1 cellular context compared by ENCODE assay signal in the genomic region with DNA sequence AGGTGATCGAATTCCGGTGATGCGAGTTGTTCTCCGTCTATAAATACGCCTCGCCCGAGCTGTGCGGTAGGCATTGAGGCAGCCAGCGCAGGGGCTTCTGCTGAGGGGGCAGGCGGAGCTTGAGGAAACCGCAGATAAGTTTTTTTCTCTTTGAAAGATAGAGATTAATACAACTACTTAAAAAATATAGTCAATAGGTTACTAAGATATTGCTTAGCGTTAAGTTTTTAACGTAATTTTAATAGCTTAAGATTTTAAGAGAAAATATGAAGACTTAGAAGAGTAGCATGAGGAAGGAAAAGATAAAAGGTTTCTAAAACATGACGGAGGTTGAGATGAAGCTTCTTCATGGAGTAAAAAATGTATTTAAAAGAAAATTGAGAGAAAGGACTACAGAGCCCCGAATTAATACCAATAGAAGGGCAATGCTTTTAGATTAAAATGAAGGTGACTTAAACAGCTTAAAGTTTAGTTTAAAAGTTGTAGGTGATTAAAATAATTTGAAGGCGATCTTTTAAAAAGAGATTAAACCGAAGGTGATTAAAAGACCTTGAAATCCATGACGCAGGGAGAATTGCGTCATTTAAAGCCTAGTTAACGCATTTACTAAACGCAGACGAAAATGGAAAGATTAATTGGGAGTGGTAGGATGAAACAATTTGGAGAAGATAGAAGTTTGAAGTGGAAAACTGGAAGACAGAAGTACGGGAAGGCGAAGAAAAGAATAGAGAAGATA.
TF ChIP-seq lines count a peak whose summit lies in the region.

A gene (plus strand): TSS at position 69 of the 736 bp plus-strand sequence.

TF ChIP-seq in K562, 482 proteins besides CTCF, POLR2A, EP300 and RAD21 (continued from another document and continues in another):
- TF ChIP-seq, protein P1, sequence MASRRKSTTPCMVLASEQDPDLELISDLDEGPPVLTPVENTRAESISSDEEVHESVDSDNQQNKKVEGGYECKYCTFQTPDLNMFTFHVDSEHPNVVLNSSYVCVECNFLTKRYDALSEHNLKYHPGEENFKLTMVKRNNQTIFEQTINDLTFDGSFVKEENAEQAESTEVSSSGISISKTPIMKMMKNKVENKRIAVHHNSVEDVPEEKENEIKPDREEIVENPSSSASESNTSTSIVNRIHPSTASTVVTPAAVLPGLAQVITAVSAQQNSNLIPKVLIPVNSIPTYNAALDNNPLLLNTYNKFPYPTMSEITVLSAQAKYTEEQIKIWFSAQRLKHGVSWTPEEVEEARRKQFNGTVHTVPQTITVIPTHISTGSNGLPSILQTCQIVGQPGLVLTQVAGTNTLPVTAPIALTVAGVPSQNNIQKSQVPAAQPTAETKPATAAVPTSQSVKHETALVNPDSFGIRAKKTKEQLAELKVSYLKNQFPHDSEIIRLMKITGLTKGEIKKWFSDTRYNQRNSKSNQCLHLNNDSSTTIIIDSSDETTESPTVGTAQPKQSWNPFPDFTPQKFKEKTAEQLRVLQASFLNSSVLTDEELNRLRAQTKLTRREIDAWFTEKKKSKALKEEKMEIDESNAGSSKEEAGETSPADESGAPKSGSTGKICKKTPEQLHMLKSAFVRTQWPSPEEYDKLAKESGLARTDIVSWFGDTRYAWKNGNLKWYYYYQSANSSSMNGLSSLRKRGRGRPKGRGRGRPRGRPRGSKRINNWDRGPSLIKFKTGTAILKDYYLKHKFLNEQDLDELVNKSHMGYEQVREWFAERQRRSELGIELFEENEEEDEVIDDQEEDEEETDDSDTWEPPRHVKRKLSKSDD (conservative IDR thresholded peaks at IDR 0.05; ENCODE audit: low read length): peak; percentile 96
- TF ChIP-seq ZBTB1 (CRISPR knock-in tag; IDR thresholded peaks at IDR 0.05; ENCODE audit: borderline replicate concordance, low read depth): peak; percentile 66; the same call in 1 of the 2 replicates
- 0 out of 2 replicates have a peak, but pooled peaks have one; percentile 34 for TF ChIP-seq ARID2 (IDR thresholded peaks at IDR 0.05)
- TF ChIP-seq ZNF766 (CRISPR knock-in tag; conservative IDR thresholded peaks at IDR 0.05): no peak
- TF ChIP-seq HNRNPK (IDR thresholded peaks at IDR 0.05; ENCODE audit: low read depth, low read length, poor library complexity, severe bottlenecking): peak; percentile 27
- TF ChIP-seq, protein P2, sequence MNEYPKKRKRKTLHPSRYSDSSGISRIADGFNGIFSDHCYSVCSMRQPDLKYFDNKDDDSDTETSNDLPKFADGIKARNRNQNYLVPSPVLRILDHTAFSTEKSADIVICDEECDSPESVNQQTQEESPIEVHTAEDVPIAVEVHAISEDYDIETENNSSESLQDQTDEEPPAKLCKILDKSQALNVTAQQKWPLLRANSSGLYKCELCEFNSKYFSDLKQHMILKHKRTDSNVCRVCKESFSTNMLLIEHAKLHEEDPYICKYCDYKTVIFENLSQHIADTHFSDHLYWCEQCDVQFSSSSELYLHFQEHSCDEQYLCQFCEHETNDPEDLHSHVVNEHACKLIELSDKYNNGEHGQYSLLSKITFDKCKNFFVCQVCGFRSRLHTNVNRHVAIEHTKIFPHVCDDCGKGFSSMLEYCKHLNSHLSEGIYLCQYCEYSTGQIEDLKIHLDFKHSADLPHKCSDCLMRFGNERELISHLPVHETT (CRISPR knock-in tag; conservative IDR thresholded peaks at IDR 0.05 in 1 of 2, IDR thresholded peaks at IDR 0.05 in 1 of 2): no peak
- TF ChIP-seq, protein P3, sequence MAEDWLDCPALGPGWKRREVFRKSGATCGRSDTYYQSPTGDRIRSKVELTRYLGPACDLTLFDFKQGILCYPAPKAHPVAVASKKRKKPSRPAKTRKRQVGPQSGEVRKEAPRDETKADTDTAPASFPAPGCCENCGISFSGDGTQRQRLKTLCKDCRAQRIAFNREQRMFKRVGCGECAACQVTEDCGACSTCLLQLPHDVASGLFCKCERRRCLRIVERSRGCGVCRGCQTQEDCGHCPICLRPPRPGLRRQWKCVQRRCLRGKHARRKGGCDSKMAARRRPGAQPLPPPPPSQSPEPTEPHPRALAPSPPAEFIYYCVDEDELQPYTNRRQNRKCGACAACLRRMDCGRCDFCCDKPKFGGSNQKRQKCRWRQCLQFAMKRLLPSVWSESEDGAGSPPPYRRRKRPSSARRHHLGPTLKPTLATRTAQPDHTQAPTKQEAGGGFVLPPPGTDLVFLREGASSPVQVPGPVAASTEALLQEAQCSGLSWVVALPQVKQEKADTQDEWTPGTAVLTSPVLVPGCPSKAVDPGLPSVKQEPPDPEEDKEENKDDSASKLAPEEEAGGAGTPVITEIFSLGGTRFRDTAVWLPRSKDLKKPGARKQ (CRISPR knock-in tag; IDR thresholded peaks at IDR 0.05): no peak
- TF ChIP-seq CBX3 (IDR thresholded peaks at IDR 0.05; ENCODE audit: borderline replicate concordance in 1 of 2, low read length in 2 of 2): 0 out of 3 replicates have a peak, but pooled peaks of 1 of the 2 experiments have one; percentile 14
- peak; percentile 69 for TF ChIP-seq NBN (IDR thresholded peaks at IDR 0.05; ENCODE audit: low read depth)
- no peak for TF ChIP-seq ZNF778 (CRISPR knock-in tag; IDR thresholded peaks at IDR 0.05)
- TF ChIP-seq BDP1 (IDR thresholded peaks at IDR 0.05; ENCODE audit: insufficient read depth, insufficient read length): no peak
- TF ChIP-seq RB1 (IDR thresholded peaks at IDR 0.05; ENCODE audit: low read depth): no peak
- TF ChIP-seq NR4A1 (CRISPR knock-in tag; IDR thresholded peaks at IDR 0.05): no peak
- peak; percentile 65; the same call in 1 of the 2 replicates for TF ChIP-seq NR4A1 (tag; IDR thresholded peaks at IDR 0.05)
- TF ChIP-seq, protein P4, sequence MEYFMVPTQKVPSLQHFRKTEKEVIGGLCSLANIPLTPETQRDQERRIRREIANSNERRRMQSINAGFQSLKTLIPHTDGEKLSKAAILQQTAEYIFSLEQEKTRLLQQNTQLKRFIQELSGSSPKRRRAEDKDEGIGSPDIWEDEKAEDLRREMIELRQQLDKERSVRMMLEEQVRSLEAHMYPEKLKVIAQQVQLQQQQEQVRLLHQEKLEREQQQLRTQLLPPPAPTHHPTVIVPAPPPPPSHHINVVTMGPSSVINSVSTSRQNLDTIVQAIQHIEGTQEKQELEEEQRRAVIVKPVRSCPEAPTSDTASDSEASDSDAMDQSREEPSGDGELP (CRISPR knock-in tag; IDR thresholded peaks at IDR 0.05; ENCODE audit: borderline replicate concordance): peak; percentile 88
- TF ChIP-seq, protein P5, sequence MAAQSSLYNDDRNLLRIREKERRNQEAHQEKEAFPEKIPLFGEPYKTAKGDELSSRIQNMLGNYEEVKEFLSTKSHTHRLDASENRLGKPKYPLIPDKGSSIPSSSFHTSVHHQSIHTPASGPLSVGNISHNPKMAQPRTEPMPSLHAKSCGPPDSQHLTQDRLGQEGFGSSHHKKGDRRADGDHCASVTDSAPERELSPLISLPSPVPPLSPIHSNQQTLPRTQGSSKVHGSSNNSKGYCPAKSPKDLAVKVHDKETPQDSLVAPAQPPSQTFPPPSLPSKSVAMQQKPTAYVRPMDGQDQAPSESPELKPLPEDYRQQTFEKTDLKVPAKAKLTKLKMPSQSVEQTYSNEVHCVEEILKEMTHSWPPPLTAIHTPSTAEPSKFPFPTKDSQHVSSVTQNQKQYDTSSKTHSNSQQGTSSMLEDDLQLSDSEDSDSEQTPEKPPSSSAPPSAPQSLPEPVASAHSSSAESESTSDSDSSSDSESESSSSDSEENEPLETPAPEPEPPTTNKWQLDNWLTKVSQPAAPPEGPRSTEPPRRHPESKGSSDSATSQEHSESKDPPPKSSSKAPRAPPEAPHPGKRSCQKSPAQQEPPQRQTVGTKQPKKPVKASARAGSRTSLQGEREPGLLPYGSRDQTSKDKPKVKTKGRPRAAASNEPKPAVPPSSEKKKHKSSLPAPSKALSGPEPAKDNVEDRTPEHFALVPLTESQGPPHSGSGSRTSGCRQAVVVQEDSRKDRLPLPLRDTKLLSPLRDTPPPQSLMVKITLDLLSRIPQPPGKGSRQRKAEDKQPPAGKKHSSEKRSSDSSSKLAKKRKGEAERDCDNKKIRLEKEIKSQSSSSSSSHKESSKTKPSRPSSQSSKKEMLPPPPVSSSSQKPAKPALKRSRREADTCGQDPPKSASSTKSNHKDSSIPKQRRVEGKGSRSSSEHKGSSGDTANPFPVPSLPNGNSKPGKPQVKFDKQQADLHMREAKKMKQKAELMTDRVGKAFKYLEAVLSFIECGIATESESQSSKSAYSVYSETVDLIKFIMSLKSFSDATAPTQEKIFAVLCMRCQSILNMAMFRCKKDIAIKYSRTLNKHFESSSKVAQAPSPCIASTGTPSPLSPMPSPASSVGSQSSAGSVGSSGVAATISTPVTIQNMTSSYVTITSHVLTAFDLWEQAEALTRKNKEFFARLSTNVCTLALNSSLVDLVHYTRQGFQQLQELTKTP (IDR thresholded peaks at IDR 0.05; ENCODE audit: low read depth in 1 of 2, partially characterized antibody in 2 of 2): peak; percentile 91 to 99
- peak; percentile 68; the same call in 1 of the 2 replicates for TF ChIP-seq STAT5A (IDR thresholded peaks at IDR 0.05; ENCODE audit: borderline replicate concordance, low read length)
- TF ChIP-seq, protein P6, sequence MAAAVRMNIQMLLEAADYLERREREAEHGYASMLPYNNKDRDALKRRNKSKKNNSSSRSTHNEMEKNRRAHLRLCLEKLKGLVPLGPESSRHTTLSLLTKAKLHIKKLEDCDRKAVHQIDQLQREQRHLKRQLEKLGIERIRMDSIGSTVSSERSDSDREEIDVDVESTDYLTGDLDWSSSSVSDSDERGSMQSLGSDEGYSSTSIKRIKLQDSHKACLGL (CRISPR knock-in tag; IDR thresholded peaks at IDR 0.05; ENCODE audit: borderline replicate concordance, poor library complexity, severe bottlenecking): peak; percentile 1
- TF ChIP-seq THRAP3 (IDR thresholded peaks at IDR 0.05; ENCODE audit: borderline replicate concordance): peak; percentile 78; the same call in 1 of the 2 replicates
- TF ChIP-seq ZNF184 (CRISPR knock-in tag; IDR thresholded peaks at IDR 0.05): no peak
- TF ChIP-seq GTF2E2 (tag; IDR thresholded peaks at IDR 0.05): peak; percentile 100
- no peak for TF ChIP-seq RBM15 (IDR thresholded peaks at IDR 0.05; ENCODE audit: insufficient read depth, low read length)
- TF ChIP-seq, protein P7, sequence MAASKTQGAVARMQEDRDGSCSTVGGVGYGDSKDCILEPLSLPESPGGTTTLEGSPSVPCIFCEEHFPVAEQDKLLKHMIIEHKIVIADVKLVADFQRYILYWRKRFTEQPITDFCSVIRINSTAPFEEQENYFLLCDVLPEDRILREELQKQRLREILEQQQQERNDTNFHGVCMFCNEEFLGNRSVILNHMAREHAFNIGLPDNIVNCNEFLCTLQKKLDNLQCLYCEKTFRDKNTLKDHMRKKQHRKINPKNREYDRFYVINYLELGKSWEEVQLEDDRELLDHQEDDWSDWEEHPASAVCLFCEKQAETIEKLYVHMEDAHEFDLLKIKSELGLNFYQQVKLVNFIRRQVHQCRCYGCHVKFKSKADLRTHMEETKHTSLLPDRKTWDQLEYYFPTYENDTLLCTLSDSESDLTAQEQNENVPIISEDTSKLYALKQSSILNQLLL (CRISPR knock-in tag; IDR thresholded peaks at IDR 0.05; ENCODE audit: borderline replicate concordance): no peak
- TF ChIP-seq, protein P8, sequence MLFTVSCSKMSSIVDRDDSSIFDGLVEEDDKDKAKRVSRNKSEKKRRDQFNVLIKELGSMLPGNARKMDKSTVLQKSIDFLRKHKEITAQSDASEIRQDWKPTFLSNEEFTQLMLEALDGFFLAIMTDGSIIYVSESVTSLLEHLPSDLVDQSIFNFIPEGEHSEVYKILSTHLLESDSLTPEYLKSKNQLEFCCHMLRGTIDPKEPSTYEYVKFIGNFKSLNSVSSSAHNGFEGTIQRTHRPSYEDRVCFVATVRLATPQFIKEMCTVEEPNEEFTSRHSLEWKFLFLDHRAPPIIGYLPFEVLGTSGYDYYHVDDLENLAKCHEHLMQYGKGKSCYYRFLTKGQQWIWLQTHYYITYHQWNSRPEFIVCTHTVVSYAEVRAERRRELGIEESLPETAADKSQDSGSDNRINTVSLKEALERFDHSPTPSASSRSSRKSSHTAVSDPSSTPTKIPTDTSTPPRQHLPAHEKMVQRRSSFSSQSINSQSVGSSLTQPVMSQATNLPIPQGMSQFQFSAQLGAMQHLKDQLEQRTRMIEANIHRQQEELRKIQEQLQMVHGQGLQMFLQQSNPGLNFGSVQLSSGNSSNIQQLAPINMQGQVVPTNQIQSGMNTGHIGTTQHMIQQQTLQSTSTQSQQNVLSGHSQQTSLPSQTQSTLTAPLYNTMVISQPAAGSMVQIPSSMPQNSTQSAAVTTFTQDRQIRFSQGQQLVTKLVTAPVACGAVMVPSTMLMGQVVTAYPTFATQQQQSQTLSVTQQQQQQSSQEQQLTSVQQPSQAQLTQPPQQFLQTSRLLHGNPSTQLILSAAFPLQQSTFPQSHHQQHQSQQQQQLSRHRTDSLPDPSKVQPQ (CRISPR knock-in tag; IDR thresholded peaks at IDR 0.05; ENCODE audit: borderline replicate concordance): no peak
- TF ChIP-seq KHSRP (IDR thresholded peaks at IDR 0.05): peak; percentile 83
- peak; percentile 98 for TF ChIP-seq CHCHD3 (CRISPR knock-in tag; IDR thresholded peaks at IDR 0.05)
- TF ChIP-seq, protein P9, sequence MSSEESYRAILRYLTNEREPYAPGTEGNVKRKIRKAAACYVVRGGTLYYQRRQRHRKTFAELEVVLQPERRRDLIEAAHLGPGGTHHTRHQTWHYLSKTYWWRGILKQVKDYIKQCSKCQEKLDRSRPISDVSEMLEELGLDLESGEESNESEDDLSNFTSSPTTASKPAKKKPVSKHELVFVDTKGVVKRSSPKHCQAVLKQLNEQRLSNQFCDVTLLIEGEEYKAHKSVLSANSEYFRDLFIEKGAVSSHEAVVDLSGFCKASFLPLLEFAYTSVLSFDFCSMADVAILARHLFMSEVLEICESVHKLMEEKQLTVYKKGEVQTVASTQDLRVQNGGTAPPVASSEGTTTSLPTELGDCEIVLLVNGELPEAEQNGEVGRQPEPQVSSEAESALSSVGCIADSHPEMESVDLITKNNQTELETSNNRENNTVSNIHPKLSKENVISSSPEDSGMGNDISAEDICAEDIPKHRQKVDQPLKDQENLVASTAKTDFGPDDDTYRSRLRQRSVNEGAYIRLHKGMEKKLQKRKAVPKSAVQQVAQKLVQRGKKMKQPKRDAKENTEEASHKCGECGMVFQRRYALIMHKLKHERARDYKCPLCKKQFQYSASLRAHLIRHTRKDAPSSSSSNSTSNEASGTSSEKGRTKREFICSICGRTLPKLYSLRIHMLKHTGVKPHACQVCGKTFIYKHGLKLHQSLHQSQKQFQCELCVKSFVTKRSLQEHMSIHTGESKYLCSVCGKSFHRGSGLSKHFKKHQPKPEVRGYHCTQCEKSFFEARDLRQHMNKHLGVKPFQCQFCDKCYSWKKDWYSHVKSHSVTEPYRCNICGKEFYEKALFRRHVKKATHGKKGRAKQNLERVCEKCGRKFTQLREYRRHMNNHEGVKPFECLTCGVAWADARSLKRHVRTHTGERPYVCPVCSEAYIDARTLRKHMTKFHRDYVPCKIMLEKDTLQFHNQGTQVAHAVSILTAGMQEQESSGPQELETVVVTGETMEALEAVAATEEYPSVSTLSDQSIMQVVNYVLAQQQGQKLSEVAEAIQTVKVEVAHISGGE (CRISPR knock-in tag; IDR thresholded peaks at IDR 0.05): peak in 1 of 3 experiments; percentile 43; a peak in 1 of 6 replicates
- peak; percentile 99 for TF ChIP-seq ZNF830 (CRISPR knock-in tag; IDR thresholded peaks at IDR 0.05)
- no peak for TF ChIP-seq DIDO1 (tag; IDR thresholded peaks at IDR 0.05; ENCODE audit: low read depth)
- TF ChIP-seq, protein P10, sequence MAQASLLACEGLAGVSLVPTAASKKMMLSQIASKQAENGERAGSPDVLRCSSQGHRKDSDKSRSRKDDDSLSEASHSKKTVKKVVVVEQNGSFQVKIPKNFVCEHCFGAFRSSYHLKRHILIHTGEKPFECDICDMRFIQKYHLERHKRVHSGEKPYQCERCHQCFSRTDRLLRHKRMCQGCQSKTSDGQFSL (CRISPR knock-in tag; IDR thresholded peaks at IDR 0.05): 0 out of 2 replicates have a peak, but pooled peaks have one; percentile 35
- TF ChIP-seq, protein P10 (tag; IDR thresholded peaks at IDR 0.05): no peak
